Comparison of ENCODE assay signal across 15 cellular contexts in the genomic region with DNA sequence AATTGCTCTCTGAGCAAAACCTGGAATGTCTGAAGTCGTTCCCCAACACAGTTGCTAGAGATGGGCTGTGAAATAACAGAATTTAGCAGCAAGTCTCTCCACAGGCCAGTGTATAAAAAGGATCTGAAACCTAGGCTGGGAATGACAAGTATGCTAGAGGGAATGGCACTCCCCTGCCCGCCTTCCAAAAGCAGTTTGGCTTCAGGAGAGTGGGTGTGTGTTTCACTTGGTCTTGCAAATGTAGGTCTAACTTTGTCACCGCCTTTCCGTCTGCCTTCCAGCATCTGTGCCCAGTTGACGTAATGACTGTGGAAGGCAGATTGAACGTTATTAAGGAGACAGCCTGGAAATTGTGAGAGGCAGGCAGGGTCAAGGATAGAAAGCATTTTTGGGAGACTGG. TPM values are rescaled to one million over a fixed set of nuclear protein-coding genes. Genes with fewer than 3 reads are reported as not detected.
DNase-seq lines count a peak whose midpoint lies in the region; ATAC-seq and TF ChIP-seq lines count a peak whose summit lies in the region.
"Had no signal": no experiment of that assay in that cellular context is flagged by ENCODE, and none has a peak within 500 bp of the region (broad histone marks: within the 10 kb centered on the region; RNA-seq: fewer than 3 reads in every experiment).

No MANE protein-coding gene starts in this region.

- H3K27me3 Mint-ChIP-seq in WTC11 (ENCODE audit: low read depth): no peaks in the 10 kb centered on the region
- H3K27me3 Mint-ChIP-seq: naive B cell had no signal

- CTCF ChIA-PET in WTC11 (lab: Charles Lee): interaction anchor here (0.5 kb wide), 1 partner anchor 244 kb away, joined by 6 read pairs; no protein-coding TSS in a partner anchor

- peaks cover 2% of the 10 kb centered on the region for H3K36me3 ChIP-seq in left ventricle myocardium inferior
- H3K36me3 ChIP-seq in effector memory CD4-positive, alpha-beta T cell (ENCODE audit: control insufficient read depth, insufficient read depth, low read length): no peaks in the 10 kb centered on the region
- H3K36me3 ChIP-seq: brain microvascular endothelial cell had no signal

- H3K9me3 Mint-ChIP-seq in WTC11: peaks cover 29% of the 10 kb centered on the region

- peaks cover 9% of the 10 kb centered on the region for H3K36me3 Mint-ChIP-seq in WTC11

- POLR2A ChIA-PET in WTC11 (lab: Charles Lee): no interaction called here

- no peaks in the 10 kb centered on the region for H3K4me1 Mint-ChIP-seq in WTC11

- H3K27ac Mint-ChIP-seq in WTC11: peak overlapping the region; percentile 84
- H3K27ac Mint-ChIP-seq: activated T-helper 1 cell treated with anti-CD3 and anti-CD28 coated beads, Interleukin-12 subunit alpha, Interleukin-12 subunit beta, Interleukin-2, Interleukin-4 antibody, amounts not matched to agents 30 ng/mL and 10 ng/mL and 1 ng/mL, durations not matched to agents 14 hours and 24 hours and 36 hours; naive B cell had no signal

- no peak overlapping the region for H3K4me3 ChIP-seq in left ventricle myocardium inferior
- no peak overlapping the region for H3K4me3 ChIP-seq in effector memory CD4-positive, alpha-beta T cell (ENCODE audit: insufficient read depth, low read depth, low read length, poor library complexity, severe bottlenecking)
- H3K4me3 ChIP-seq: BLaER1 had no signal

- H3K27me3 ChIP-seq in left ventricle myocardium inferior (ENCODE audit: low read depth): no peaks in the 10 kb centered on the region
- H3K27me3 ChIP-seq in effector memory CD4-positive, alpha-beta T cell (replicated peaks; ENCODE audit: control insufficient read depth, insufficient read depth, low read length, poor library complexity, severe bottlenecking): no peaks in the 10 kb centered on the region
- H3K27me3 ChIP-seq: BLaER1, brain microvascular endothelial cell had no signal

- no peak overlapping the region for H3K4me3 Mint-ChIP-seq in WTC11
- H3K4me3 Mint-ChIP-seq: activated T-helper 1 cell treated with anti-CD3 and anti-CD28 coated beads, Interleukin-12 subunit alpha, Interleukin-12 subunit beta, Interleukin-2, Interleukin-4 antibody, amounts not matched to agents 30 ng/mL and 10 ng/mL and 1 ng/mL, durations not matched to agents 14 hours and 24 hours and 36 hours; naive B cell had no signal

- ATAC-seq in WTC11 (no peak), HG03025 (IDR thresholded peaks at IDR 0.05; ENCODE audit: low FRiP score, unreplicated experiment) (no peak), GM21447 (IDR thresholded peaks at IDR 0.05; ENCODE audit: unreplicated experiment) (no peak)

- DNase-seq in DMS 273 (lab: John Stamatoyannopoulos, UW; ENCODE audit: unreplicated experiment): peak; percentile 99
- DNase-seq in WTC11 (ENCODE audit: low spot score): no peak
- DNase-seq in left ventricle myocardium inferior: no peak
- peak; percentile 16 for DNase-seq in retina
- no peak for DNase-seq in effector memory CD4-positive, alpha-beta T cell
- no peak for DNase-seq in stimulated activated CD4-positive, alpha-beta T cell treated with anti-CD3 and anti-CD28 coated beads, Interleukin-12 subunit alpha, Interleukin-12 subunit beta, amount 100 ng/mL, for 4 hours
- DNase-seq: activated CD4-positive, alpha-beta T cell treated with anti-CD3 and anti-CD28 coated beads for 4 hours; brain microvascular endothelial cell; naive B cell; stimulated activated CD4-positive, alpha-beta T cell treated with anti-CD3 and anti-CD28 coated beads, Interleukin-15, amount 100 ng/mL, for 24 hours had no signal

- peaks cover 10% of the 10 kb centered on the region for H3K4me1 ChIP-seq in left ventricle myocardium inferior
- no peaks in the 10 kb centered on the region for H3K4me1 ChIP-seq in effector memory CD4-positive, alpha-beta T cell (ENCODE audit: control insufficient read depth, insufficient read depth, low read length, poor library complexity, severe bottlenecking)

- TF ChIP-seq CTCF in WTC11 (IDR thresholded peaks at IDR 0.05) (no peak), left ventricle myocardium inferior (IDR thresholded peaks at IDR 0.05; ENCODE audit: borderline replicate concordance) (no peak)

- intact Hi-C loops in left ventricle myocardium inferior (cut with micrococcal nuclease): no loop called here

- peaks cover 21% of the 10 kb centered on the region for H3K9me3 ChIP-seq in left ventricle myocardium inferior (replicated peaks)
- H3K9me3 ChIP-seq in effector memory CD4-positive, alpha-beta T cell (ENCODE audit: control insufficient read depth, low read length): no peaks in the 10 kb centered on the region

- peak overlapping the region; percentile 21 for H3K27ac ChIP-seq in left ventricle myocardium inferior (replicated peaks)
- no peak overlapping the region for H3K27ac ChIP-seq in effector memory CD4-positive, alpha-beta T cell (ENCODE audit: insufficient read depth, low read length, poor library complexity, severe bottlenecking)
- H3K27ac ChIP-seq: BLaER1, brain microvascular endothelial cell, epithelial cell of prostate had no signal

TF ChIP-seq in WTC11, 78 proteins besides CTCF, POLR2A, EP300 and RAD21:
- TF ChIP-seq, protein P1, sequence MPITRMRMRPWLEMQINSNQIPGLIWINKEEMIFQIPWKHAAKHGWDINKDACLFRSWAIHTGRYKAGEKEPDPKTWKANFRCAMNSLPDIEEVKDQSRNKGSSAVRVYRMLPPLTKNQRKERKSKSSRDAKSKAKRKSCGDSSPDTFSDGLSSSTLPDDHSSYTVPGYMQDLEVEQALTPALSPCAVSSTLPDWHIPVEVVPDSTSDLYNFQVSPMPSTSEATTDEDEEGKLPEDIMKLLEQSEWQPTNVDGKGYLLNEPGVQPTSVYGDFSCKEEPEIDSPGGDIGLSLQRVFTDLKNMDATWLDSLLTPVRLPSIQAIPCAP (CRISPR knock-in tag; IDR thresholded peaks at IDR 0.05): no peak
- TF ChIP-seq TEAD4 (CRISPR knock-in tag; IDR thresholded peaks at IDR 0.05) (no peak), ETV6 (CRISPR knock-in tag; IDR thresholded peaks at IDR 0.05) (no peak), SMAD4 (CRISPR knock-in tag; IDR thresholded peaks at IDR 0.05) (no peak), NFYB (CRISPR knock-in tag; conservative IDR thresholded peaks at IDR 0.05; ENCODE audit: low read depth) (no peak), SMAD3 (CRISPR knock-in tag; IDR thresholded peaks at IDR 0.05; ENCODE audit: borderline replicate concordance) (no peak), ZNF396 (CRISPR knock-in tag; IDR thresholded peaks at IDR 0.05; ENCODE audit: borderline replicate concordance) (no peak), RELA (CRISPR knock-in tag; IDR thresholded peaks at IDR 0.05; ENCODE audit: borderline replicate concordance) (no peak), PRRX2 (CRISPR knock-in tag; IDR thresholded peaks at IDR 0.05) (no peak), GRHL2 (CRISPR knock-in tag; IDR thresholded peaks at IDR 0.05; ENCODE audit: insufficient replicate concordance, severe bottlenecking) (no peak), FOXK1 (CRISPR knock-in tag; IDR thresholded peaks at IDR 0.05) (no peak), ATF1 (CRISPR knock-in tag; IDR thresholded peaks at IDR 0.05) (no peak), ZNF121 (CRISPR knock-in tag; IDR thresholded peaks at IDR 0.05) (no peak)
- TF ChIP-seq, protein P2, sequence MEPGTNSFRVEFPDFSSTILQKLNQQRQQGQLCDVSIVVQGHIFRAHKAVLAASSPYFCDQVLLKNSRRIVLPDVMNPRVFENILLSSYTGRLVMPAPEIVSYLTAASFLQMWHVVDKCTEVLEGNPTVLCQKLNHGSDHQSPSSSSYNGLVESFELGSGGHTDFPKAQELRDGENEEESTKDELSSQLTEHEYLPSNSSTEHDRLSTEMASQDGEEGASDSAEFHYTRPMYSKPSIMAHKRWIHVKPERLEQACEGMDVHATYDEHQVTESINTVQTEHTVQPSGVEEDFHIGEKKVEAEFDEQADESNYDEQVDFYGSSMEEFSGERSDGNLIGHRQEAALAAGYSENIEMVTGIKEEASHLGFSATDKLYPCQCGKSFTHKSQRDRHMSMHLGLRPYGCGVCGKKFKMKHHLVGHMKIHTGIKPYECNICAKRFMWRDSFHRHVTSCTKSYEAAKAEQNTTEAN (CRISPR knock-in tag; IDR thresholded peaks at IDR 0.05): no peak
- TF ChIP-seq, protein P3, sequence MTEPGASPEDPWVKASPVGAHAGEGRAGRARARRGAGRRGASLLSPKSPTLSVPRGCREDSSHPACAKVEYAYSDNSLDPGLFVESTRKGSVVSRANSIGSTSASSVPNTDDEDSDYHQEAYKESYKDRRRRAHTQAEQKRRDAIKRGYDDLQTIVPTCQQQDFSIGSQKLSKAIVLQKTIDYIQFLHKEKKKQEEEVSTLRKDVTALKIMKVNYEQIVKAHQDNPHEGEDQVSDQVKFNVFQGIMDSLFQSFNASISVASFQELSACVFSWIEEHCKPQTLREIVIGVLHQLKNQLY (CRISPR knock-in tag; IDR thresholded peaks at IDR 0.05): no peak

RNA-seq across cellular contexts. Expression of gene MTURN, which starts 18.0 kb away (rescaled TPM):
- total RNA-seq in WTC11 (2021) (5.0 to 6.4 TPM (median 5.4 TPM) in 3 replicates), left ventricle myocardium inferior (21.3 TPM)

Comparison
In these comparisons a context has a peak if more than half of its experiments do, and no peak if none do; other contexts are left out.
1. DNase-seq: peak in DMS 273 (single experiment) and retina (single experiment); none in WTC11 (single experiment), left ventricle myocardium inferior (single experiment), effector memory CD4-positive, alpha-beta T cell (0 of 3) and stimulated activated CD4-positive, alpha-beta T cell treated with anti-CD3 and anti-CD28 coated beads, Interleukin-12 subunit alpha, Interleukin-12 subunit beta, amount 100 ng/mL, for 4 hours (single experiment).